In the genomic region with DNA sequence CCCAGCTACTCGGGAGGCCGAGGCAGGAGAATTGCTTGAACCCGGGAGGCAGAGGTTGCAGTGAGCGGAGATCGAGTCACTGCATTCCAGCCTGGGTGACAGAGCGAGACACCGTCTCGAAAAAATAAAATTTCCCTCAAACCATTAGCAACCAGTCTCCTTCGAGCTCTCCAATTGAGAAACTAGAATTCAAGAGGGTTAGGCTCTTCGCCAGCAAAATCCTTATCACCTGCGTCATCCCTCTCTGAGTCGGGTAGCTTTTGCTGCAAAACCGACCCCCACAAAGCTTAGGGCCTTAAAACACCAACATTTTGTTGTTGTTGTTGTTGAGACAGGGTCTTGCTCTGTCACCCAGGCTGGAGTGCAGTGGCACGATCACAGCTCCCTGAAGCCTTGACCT, we compare ENCODE assay signal across 20 cellular contexts.
"Had no signal": no experiment of that assay in that cellular context is flagged by ENCODE, and none has a peak within 500 bp of the region (broad histone marks: within the 10 kb centered on the region; RNA-seq: fewer than 3 reads in every experiment).

No MANE protein-coding gene starts in this region.

- H3K4me1 ChIP-seq: left ventricle myocardium inferior, pancreas, prostate gland, suprapubic skin, tibial nerve, uterus had no signal

- H3K27me3 ChIP-seq: hepatocyte, pancreas, suprapubic skin, uterus had no signal

- H3K36me3 ChIP-seq: heart right ventricle, left ventricle myocardium inferior, pancreas, prostate gland, suprapubic skin, thoracic aorta, tibial nerve, uterus had no signal

- H3K4me2 ChIP-seq: hepatocyte had no signal

- H3K27ac ChIP-seq: heart right ventricle, hepatocyte, left ventricle myocardium inferior, pancreas, prostate gland, suprapubic skin, thoracic aorta, tibial nerve, uterus had no signal

- H2AFZ ChIP-seq: hepatocyte had no signal

- H3K79me2 ChIP-seq: hepatocyte had no signal

- DNase-seq: heart right ventricle; islet precursor cell; left ventricle myocardium inferior; naive thymus-derived CD8-positive, alpha-beta T cell; nucleus accumbens; retina; right cardiac atrium; small intestine; stimulated activated CD4-positive, alpha-beta T cell treated with anti-CD3 and anti-CD28 coated beads, Interleukin-15, amount 100 ng/mL, for 24 hours; stimulated activated CD4-positive, alpha-beta T cell treated with anti-CD3 and anti-CD28 coated beads, Interleukin-2, amount 100 ng/mL, for 24 hours; stimulated activated CD4-positive, alpha-beta T cell treated with anti-CD3 and anti-CD28 coated beads, Interleukin-4, amount 100 ng/mL, for 1 hour; stimulated activated naive B cell treated with anti-CD40 and anti-IgM and Interleukin-4, amounts not matched to agents 10 μg/mL and 1 μg/mL and 100 μg/mL, for 72 hours; stimulated activated naive CD8-positive, alpha-beta T cell treated with anti-CD3 and anti-CD28 coated beads, Interleukin-15, Interleukin-2, amounts not matched to agents 100 U/mL and 50 U/mL, for 24 hours; uterus had no signal

- H3K4me3 ChIP-seq: heart right ventricle, hepatocyte, left ventricle myocardium inferior, pancreas, prostate gland, suprapubic skin, thoracic aorta, tibial nerve, uterus had no signal

- H3K9me3 ChIP-seq: left ventricle myocardium inferior, pancreas, prostate gland, suprapubic skin, thoracic aorta, tibial nerve, uterus had no signal
